In genomic region chr11:40306938-40307548, GRCh38 we compare ENCODE assay signal across 8 cellular contexts.
DNase-seq lines count a peak whose midpoint lies in the region; ATAC-seq, FAIRE-seq and TF ChIP-seq lines count a peak whose summit lies in the region.

No MANE protein-coding gene starts in this region.

- DNase-seq in D721Med (ENCODE audit: insufficient read length, low spot score) (no peak), HTR-8/SVneo (ENCODE audit: insufficient read length, low spot score) (peak; percentile 39), SKM-1 (lab: John Stamatoyannopoulos, UW; ENCODE audit: unreplicated experiment) (peak; percentile 53), hepatic stellate cell (ENCODE audit: low spot score) (peak; percentile 65), suprapubic skin (ENCODE audit: low spot score in 2 of 2) (no peak)

- H3K4me3 ChIP-seq in suprapubic skin, result no peak overlapping the region

- no peaks in the 10 kb centered on the region for H3K9me3 ChIP-seq in suprapubic skin

- no peaks in the 10 kb centered on the region for H3K27me3 ChIP-seq in suprapubic skin

- TF ChIP-seq EP300 in suprapubic skin (IDR thresholded peaks at IDR 0.05), result no peak

- no peak for TF ChIP-seq POLR2A in suprapubic skin (IDR thresholded peaks at IDR 0.05)

- TF ChIP-seq CTCF in D721Med (IDR thresholded peaks at IDR 0.05; ENCODE audit: insufficient read depth, missing control alignments) (peak; percentile 50), suprapubic skin (IDR thresholded peaks at IDR 0.05) (peak in 1 of 2 donors; percentile 25)

- FAIRE-seq in D721Med (lab: Jason Lieb, UNC) (no peak), HTR-8/SVneo (lab: Jason Lieb, UNC) (no peak)

- H3K27ac ChIP-seq in suprapubic skin, result no peak overlapping the region

- no peaks in the 10 kb centered on the region for H3K4me1 ChIP-seq in suprapubic skin

- no peaks in the 10 kb centered on the region for H3K36me3 ChIP-seq in suprapubic skin

- 19% methylated on average over 1 of the region's 1 CpG for WGBS in suprapubic skin

- ATAC-seq in GM19351 (IDR thresholded peaks at IDR 0.05; ENCODE audit: unreplicated experiment) (peak; percentile 78), HG03108 (IDR thresholded peaks at IDR 0.05; ENCODE audit: unreplicated experiment) (no peak), GM19324 (IDR thresholded peaks at IDR 0.05; ENCODE audit: low FRiP score, unreplicated experiment) (no peak)

Comparison
In these comparisons a context has a peak if more than half of its experiments do, and no peak if none do; other contexts are left out.
1. DNase-seq: peak in HTR-8/SVneo (single experiment), SKM-1 (single experiment) and hepatic stellate cell (single experiment); none in D721Med (single experiment) and suprapubic skin (0 of 2).